ENCODE assay signal across 23 cellular contexts in genomic region chr2:25380023-25380422, GRCh38. TPM values are rescaled to one million over a fixed set of nuclear protein-coding genes. Genes with fewer than 3 reads are reported as not detected.
DNase-seq lines count a peak whose midpoint lies in the region; ATAC-seq lines count a peak whose summit lies in the region.
"Had no signal": no experiment of that assay in that cellular context is flagged by ENCODE, and none has a peak within 500 bp of the region (broad histone marks: within the 10 kb centered on the region; RNA-seq: fewer than 3 reads in every experiment).

No MANE protein-coding gene starts in this region.

- CTCF ChIA-PET in activated CD8-positive, alpha-beta memory T cell treated with anti-CD3 and anti-CD28 coated beads, Interleukin-2, amount 10 ng/mL, durations not matched to agents 7 days and 5 days (lab: Charles Lee): interaction anchor here (10.0 kb wide), 1 partner anchor 18 kb away, joined by 109 read pairs; no protein-coding TSS in a partner anchor

- H3K4me3 Mint-ChIP-seq in activated CD8-positive, alpha-beta memory T cell treated with anti-CD3 and anti-CD28 coated beads, Interleukin-2, amount 10 ng/mL, durations not matched to agents 7 days and 5 days: no peak overlapping the region
- no peak overlapping the region for H3K4me3 Mint-ChIP-seq in activated T-helper 17 cell treated with anti-CD3 and anti-CD28 coated beads, Interleukin-2, amount 50 U/mL, for 72 hours
- no peak overlapping the region for H3K4me3 Mint-ChIP-seq in stimulated activated memory B cell treated with anti-CD40 and anti-IgM and Interleukin-4, amounts not matched to agents 10 μg/mL and 1 μg/mL and 100 μg/mL, for 72 hours
- H3K4me3 Mint-ChIP-seq: B cell; natural killer cell; T-helper 1 cell treated with Interleukin-12 subunit alpha and Interleukin-12 subunit beta and Interleukin-4 antibody, amounts not matched to agents 30 μg/mL and 1 μg/mL, for 36 hours had no signal

- peak overlapping the region; percentile 44 for H3K27ac Mint-ChIP-seq in activated CD8-positive, alpha-beta memory T cell treated with anti-CD3 and anti-CD28 coated beads, Interleukin-2, amount 10 ng/mL, durations not matched to agents 7 days and 5 days
- H3K27ac Mint-ChIP-seq in activated T-helper 17 cell treated with anti-CD3 and anti-CD28 coated beads, Interleukin-2, amount 50 U/mL, for 72 hours: peak overlapping the region; percentile 39
- H3K27ac Mint-ChIP-seq in stimulated activated memory B cell treated with anti-CD40 and anti-IgM and Interleukin-4, amounts not matched to agents 10 μg/mL and 1 μg/mL and 100 μg/mL, for 72 hours: peak overlapping the region; percentile 96
- H3K27ac Mint-ChIP-seq: B cell; natural killer cell; T-helper 1 cell treated with Interleukin-12 subunit alpha and Interleukin-12 subunit beta and Interleukin-4 antibody, amounts not matched to agents 30 μg/mL and 1 μg/mL, for 36 hours had no signal

- H3K36me3 Mint-ChIP-seq in activated CD8-positive, alpha-beta memory T cell treated with anti-CD3 and anti-CD28 coated beads, Interleukin-2, amount 10 ng/mL, durations not matched to agents 7 days and 5 days: peaks cover 3% of the 10 kb centered on the region
- no peaks in the 10 kb centered on the region for H3K36me3 Mint-ChIP-seq in activated T-helper 17 cell treated with anti-CD3 and anti-CD28 coated beads, Interleukin-2, amount 50 U/mL, for 72 hours (ENCODE audit: low read depth)
- no peaks in the 10 kb centered on the region for H3K36me3 Mint-ChIP-seq in stimulated activated memory B cell treated with anti-CD40 and anti-IgM and Interleukin-4, amounts not matched to agents 10 μg/mL and 1 μg/mL and 100 μg/mL, for 72 hours
- H3K36me3 Mint-ChIP-seq: natural killer cell had no signal

- ATAC-seq in activated CD8-positive, alpha-beta memory T cell treated with anti-CD3 and anti-CD28 coated beads, Interleukin-2, amount 10 ng/mL, durations not matched to agents 7 days and 5 days: no peak
- ATAC-seq in HG02678 (IDR thresholded peaks at IDR 0.05; ENCODE audit: unreplicated experiment): peak; percentile 31
- ATAC-seq in activated T-helper 17 cell treated with anti-CD3 and anti-CD28 coated beads, Interleukin-2, amount 50 U/mL, for 72 hours (replicated peaks): no peak
- ATAC-seq in stimulated activated memory B cell treated with anti-CD40 and anti-IgM and Interleukin-4, amounts not matched to agents 10 μg/mL and 1 μg/mL and 100 μg/mL, for 72 hours: no peak
- ATAC-seq: heart left ventricle, lower lobe of right lung, natural killer cell had no signal

- no peaks in the 10 kb centered on the region for H3K27me3 Mint-ChIP-seq in activated CD8-positive, alpha-beta memory T cell treated with anti-CD3 and anti-CD28 coated beads, Interleukin-2, amount 10 ng/mL, durations not matched to agents 7 days and 5 days
- H3K27me3 Mint-ChIP-seq in activated T-helper 17 cell treated with anti-CD3 and anti-CD28 coated beads, Interleukin-2, amount 50 U/mL, for 72 hours: no peaks in the 10 kb centered on the region
- H3K27me3 Mint-ChIP-seq in stimulated activated memory B cell treated with anti-CD40 and anti-IgM and Interleukin-4, amounts not matched to agents 10 μg/mL and 1 μg/mL and 100 μg/mL, for 72 hours: no peaks in the 10 kb centered on the region
- H3K27me3 Mint-ChIP-seq: B cell had no signal

- H3K4me1 Mint-ChIP-seq in activated CD8-positive, alpha-beta memory T cell treated with anti-CD3 and anti-CD28 coated beads, Interleukin-2, amount 10 ng/mL, durations not matched to agents 7 days and 5 days: peaks cover 31% of the 10 kb centered on the region
- H3K4me1 Mint-ChIP-seq in activated T-helper 17 cell treated with anti-CD3 and anti-CD28 coated beads, Interleukin-2, amount 50 U/mL, for 72 hours: peaks cover 29% of the 10 kb centered on the region
- H3K4me1 Mint-ChIP-seq in stimulated activated memory B cell treated with anti-CD40 and anti-IgM and Interleukin-4, amounts not matched to agents 10 μg/mL and 1 μg/mL and 100 μg/mL, for 72 hours: peaks cover 59% of the 10 kb centered on the region

- no peaks in the 10 kb centered on the region for H3K9me3 Mint-ChIP-seq in activated CD8-positive, alpha-beta memory T cell treated with anti-CD3 and anti-CD28 coated beads, Interleukin-2, amount 10 ng/mL, durations not matched to agents 7 days and 5 days (ENCODE audit: low read depth)
- no peaks in the 10 kb centered on the region for H3K9me3 Mint-ChIP-seq in activated T-helper 17 cell treated with anti-CD3 and anti-CD28 coated beads, Interleukin-2, amount 50 U/mL, for 72 hours
- H3K9me3 Mint-ChIP-seq in stimulated activated memory B cell treated with anti-CD40 and anti-IgM and Interleukin-4, amounts not matched to agents 10 μg/mL and 1 μg/mL and 100 μg/mL, for 72 hours: no peaks in the 10 kb centered on the region
- H3K9me3 Mint-ChIP-seq: natural killer cell; T-helper 1 cell treated with Interleukin-12 subunit alpha and Interleukin-12 subunit beta and Interleukin-4 antibody, amounts not matched to agents 30 μg/mL and 1 μg/mL, for 36 hours had no signal

- DNase-seq in activated CD8-positive, alpha-beta memory T cell treated with anti-CD3 and anti-CD28 coated beads, Interleukin-2, amount 10 ng/mL, durations not matched to agents 7 days and 5 days: peak; percentile 25
- DNase-seq in activated CD8-positive, alpha-beta memory T cell treated with anti-CD3 and anti-CD28 coated beads, Interleukin-2, amount 50 U/mL, for 4 hours: no peak
- DNase-seq in stimulated activated CD4-positive, alpha-beta T cell treated with anti-CD3 and anti-CD28 coated beads, Interleukin-1b, Interleukin-23, amount 100 ng/mL, for 48 hours: no peak
- DNase-seq in NCI-H2196 treated with DMSO at 0.1 percent for 48 hours (lab: John Stamatoyannopoulos, UW; ENCODE audit: unreplicated experiment): no peak
- DNase-seq in activated T-cell treated with anti-CD3 and anti-CD28 coated beads, Interleukin-2, amount 50 U/mL, for 1 hour: no peak
- DNase-seq: caudate nucleus, cortex of kidney, DMS53, GDM1, heart left ventricle, IMR-90, kidney glomerular epithelial cell, natural killer cell, NCI-H1092 treated with DMSO at 0.1 percent for 48 hours, NCI-H2029, NCI-H226, NCI-H748 treated with DMSO at 0.1 percent for 48 hours had no signal

RNA-seq across cellular contexts. Expression of gene DNMT3A, which starts 38.3 kb away (rescaled TPM):
- total RNA-seq in activated CD8-positive, alpha-beta memory T cell treated with anti-CD3 and anti-CD28 coated beads, Interleukin-2, amount 10 ng/mL, durations not matched to agents 7 days and 5 days: 10 to 100 TPM; 59.9 to 70.1 TPM
- 10 to 100 TPM; 55.2 to 64.6 TPM for total RNA-seq in activated T-helper 17 cell treated with anti-CD3 and anti-CD28 coated beads, Interleukin-2, amount 50 U/mL, for 72 hours

Comparison
In these comparisons a context has a peak if more than half of its experiments do, and no peak if none do; other contexts are left out.
1. H3K27ac Mint-ChIP-seq: peak in every context shown above with its lines; median percentile 96 in stimulated activated memory B cell treated with anti-CD40 and anti-IgM and Interleukin-4, amounts not matched to agents 10 μg/mL and 1 μg/mL and 100 μg/mL, for 72 hours; 44 in activated CD8-positive, alpha-beta memory T cell treated with anti-CD3 and anti-CD28 coated beads, Interleukin-2, amount 10 ng/mL, durations not matched to agents 7 days and 5 days; 39 in activated T-helper 17 cell treated with anti-CD3 and anti-CD28 coated beads, Interleukin-2, amount 50 U/mL, for 72 hours.